ENCODE assay signal across 1 cellular context in the genomic region with DNA sequence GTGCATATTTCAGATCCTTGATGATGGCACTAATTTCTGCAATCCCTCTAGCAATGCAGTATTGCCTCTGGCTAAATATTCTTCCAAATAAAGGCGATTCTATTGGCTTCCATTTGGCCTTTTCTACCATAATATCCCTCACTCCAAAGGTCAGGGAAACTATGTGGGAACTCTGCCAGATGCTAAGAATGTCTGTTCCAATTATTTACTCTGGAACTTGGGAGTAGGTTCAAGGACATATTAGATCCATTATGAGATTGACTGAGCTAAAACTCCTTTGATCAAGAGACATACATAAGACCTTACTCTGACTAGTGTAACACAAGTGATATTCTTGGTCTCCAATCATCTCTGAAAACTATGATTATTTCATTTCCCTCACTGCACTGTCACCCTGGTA.
TF ChIP-seq lines count a peak whose summit lies in the region.

No MANE protein-coding gene starts in this region.

TF ChIP-seq in HepG2, 621 proteins besides CTCF, POLR2A, EP300 and RAD21 (continued from another document and continues in another):
- TF ChIP-seq, protein P1, sequence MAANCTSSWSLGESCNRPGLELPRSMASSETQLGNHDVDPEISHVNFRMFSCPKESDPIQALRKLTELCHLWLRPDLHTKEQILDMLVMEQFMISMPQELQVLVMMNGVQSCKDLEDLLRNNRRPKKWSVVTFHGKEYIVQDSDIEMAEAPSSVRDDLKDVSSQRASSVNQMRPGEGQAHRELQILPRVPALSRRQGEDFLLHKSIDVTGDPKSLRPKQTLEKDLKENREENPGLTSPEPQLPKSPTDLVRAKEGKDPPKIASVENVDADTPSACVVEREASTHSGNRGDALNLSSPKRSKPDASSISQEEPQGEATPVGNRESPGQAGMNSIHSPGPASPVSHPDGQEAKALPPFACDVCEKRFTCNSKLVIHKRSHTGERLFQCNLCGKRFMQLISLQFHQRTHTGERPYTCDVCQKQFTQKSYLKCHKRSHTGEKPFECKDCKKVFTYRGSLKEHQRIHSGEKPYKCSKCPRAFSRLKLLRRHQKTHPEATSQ (CRISPR knock-in tag; IDR thresholded peaks at IDR 0.05; ENCODE audit: borderline replicate concordance): peak; percentile 87; the same call in 1 of the 2 replicates
- no peak for TF ChIP-seq KDM4B (CRISPR knock-in tag; IDR thresholded peaks at IDR 0.05)
- no peak for TF ChIP-seq HNRNPUL1 (IDR thresholded peaks at IDR 0.05; ENCODE audit: low read depth, low read length)
- TF ChIP-seq, protein P2, sequence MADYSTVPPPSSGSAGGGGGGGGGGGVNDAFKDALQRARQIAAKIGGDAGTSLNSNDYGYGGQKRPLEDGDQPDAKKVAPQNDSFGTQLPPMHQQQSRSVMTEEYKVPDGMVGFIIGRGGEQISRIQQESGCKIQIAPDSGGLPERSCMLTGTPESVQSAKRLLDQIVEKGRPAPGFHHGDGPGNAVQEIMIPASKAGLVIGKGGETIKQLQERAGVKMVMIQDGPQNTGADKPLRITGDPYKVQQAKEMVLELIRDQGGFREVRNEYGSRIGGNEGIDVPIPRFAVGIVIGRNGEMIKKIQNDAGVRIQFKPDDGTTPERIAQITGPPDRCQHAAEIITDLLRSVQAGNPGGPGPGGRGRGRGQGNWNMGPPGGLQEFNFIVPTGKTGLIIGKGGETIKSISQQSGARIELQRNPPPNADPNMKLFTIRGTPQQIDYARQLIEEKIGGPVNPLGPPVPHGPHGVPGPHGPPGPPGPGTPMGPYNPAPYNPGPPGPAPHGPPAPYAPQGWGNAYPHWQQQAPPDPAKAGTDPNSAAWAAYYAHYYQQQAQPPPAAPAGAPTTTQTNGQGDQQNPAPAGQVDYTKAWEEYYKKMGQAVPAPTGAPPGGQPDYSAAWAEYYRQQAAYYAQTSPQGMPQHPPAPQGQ (CRISPR knock-in tag; IDR thresholded peaks at IDR 0.05; ENCODE audit: borderline replicate concordance): no peak
- no peak for TF ChIP-seq ZSCAN12 (CRISPR knock-in tag; IDR thresholded peaks at IDR 0.05)
- TF ChIP-seq SRF (IDR thresholded peaks at IDR 0.05; ENCODE audit: low read depth, low read length): peak; percentile 11; the same call in 1 of the 2 replicates
- no peak for TF ChIP-seq BCLAF1 (IDR thresholded peaks at IDR 0.05)
- no peak for TF ChIP-seq ZNF547 (CRISPR knock-in tag; IDR thresholded peaks at IDR 0.05)
- TF ChIP-seq HHEX (CRISPR knock-in tag; IDR thresholded peaks at IDR 0.05): peak; percentile 64; the same call in 1 of the 2 replicates
- TF ChIP-seq, protein P3, sequence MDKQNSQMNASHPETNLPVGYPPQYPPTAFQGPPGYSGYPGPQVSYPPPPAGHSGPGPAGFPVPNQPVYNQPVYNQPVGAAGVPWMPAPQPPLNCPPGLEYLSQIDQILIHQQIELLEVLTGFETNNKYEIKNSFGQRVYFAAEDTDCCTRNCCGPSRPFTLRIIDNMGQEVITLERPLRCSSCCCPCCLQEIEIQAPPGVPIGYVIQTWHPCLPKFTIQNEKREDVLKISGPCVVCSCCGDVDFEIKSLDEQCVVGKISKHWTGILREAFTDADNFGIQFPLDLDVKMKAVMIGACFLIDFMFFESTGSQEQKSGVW (CRISPR knock-in tag; IDR thresholded peaks at IDR 0.05; ENCODE audit: borderline replicate concordance): no peak
- peak; percentile 49 for TF ChIP-seq SAP130 (CRISPR knock-in tag; IDR thresholded peaks at IDR 0.05; ENCODE audit: low read depth)
- TF ChIP-seq SNAPC5 (CRISPR knock-in tag; IDR thresholded peaks at IDR 0.05; ENCODE audit: borderline replicate concordance): no peak
- TF ChIP-seq, protein P4, sequence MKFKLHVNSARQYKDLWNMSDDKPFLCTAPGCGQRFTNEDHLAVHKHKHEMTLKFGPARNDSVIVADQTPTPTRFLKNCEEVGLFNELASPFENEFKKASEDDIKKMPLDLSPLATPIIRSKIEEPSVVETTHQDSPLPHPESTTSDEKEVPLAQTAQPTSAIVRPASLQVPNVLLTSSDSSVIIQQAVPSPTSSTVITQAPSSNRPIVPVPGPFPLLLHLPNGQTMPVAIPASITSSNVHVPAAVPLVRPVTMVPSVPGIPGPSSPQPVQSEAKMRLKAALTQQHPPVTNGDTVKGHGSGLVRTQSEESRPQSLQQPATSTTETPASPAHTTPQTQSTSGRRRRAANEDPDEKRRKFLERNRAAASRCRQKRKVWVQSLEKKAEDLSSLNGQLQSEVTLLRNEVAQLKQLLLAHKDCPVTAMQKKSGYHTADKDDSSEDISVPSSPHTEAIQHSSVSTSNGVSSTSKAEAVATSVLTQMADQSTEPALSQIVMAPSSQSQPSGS (CRISPR knock-in tag; IDR thresholded peaks at IDR 0.05): no peak
- TF ChIP-seq SMAD3 (CRISPR knock-in tag; IDR thresholded peaks at IDR 0.05): 0 out of 2 replicates have a peak, but pooled peaks have one; percentile 29
- peak; percentile 80 for TF ChIP-seq PITX1 (CRISPR knock-in tag; IDR thresholded peaks at IDR 0.05)
- TF ChIP-seq ZMYM4 (CRISPR knock-in tag; IDR thresholded peaks at IDR 0.05): peak; percentile 97
- peak; percentile 33; the same call in 1 of the 2 replicates for TF ChIP-seq ZNF264 (CRISPR knock-in tag; IDR thresholded peaks at IDR 0.05)
- TF ChIP-seq PRPF4 (IDR thresholded peaks at IDR 0.05; ENCODE audit: low read depth, low read length, poor library complexity, severe bottlenecking): no peak
- no peak for TF ChIP-seq FOXP1 (IDR thresholded peaks at IDR 0.05)
- TF ChIP-seq FOXP1 (CRISPR knock-in tag; IDR thresholded peaks at IDR 0.05): peak; percentile 28; the same call in 1 of the 2 replicates
- TF ChIP-seq GATAD2A (CRISPR knock-in tag; IDR thresholded peaks at IDR 0.05): peak; percentile 88
- peak; percentile 53; the same call in 1 of the 2 replicates for TF ChIP-seq ERF (CRISPR knock-in tag; IDR thresholded peaks at IDR 0.05)
- TF ChIP-seq ZNF850 (CRISPR knock-in tag; conservative IDR thresholded peaks at IDR 0.05): no peak
- TF ChIP-seq MAX (IDR thresholded peaks at IDR 0.05): no peak
- TF ChIP-seq, protein P5, sequence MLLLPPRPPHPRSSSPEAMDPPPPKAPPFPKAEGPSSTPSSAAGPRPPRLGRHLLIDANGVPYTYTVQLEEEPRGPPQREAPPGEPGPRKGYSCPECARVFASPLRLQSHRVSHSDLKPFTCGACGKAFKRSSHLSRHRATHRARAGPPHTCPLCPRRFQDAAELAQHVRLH (CRISPR knock-in tag; IDR thresholded peaks at IDR 0.05; ENCODE audit: borderline replicate concordance, low read depth): no peak
- peak; percentile 69 for TF ChIP-seq LCORL (IDR thresholded peaks at IDR 0.05)
- 0 out of 2 replicates have a peak, but pooled peaks have one; percentile 44 for TF ChIP-seq LCORL (CRISPR knock-in tag; IDR thresholded peaks at IDR 0.05)
- TF ChIP-seq TFDP1 (CRISPR knock-in tag; IDR thresholded peaks at IDR 0.05; ENCODE audit: borderline replicate concordance): no peak
- TF ChIP-seq FOXK1 (CRISPR knock-in tag; IDR thresholded peaks at IDR 0.05; ENCODE audit: borderline replicate concordance, low read depth): 0 out of 2 replicates have a peak, but pooled peaks have one; percentile 18
- no peak for TF ChIP-seq ZNF496 (CRISPR knock-in tag; IDR thresholded peaks at IDR 0.05; ENCODE audit: insufficient replicate concordance)
- TF ChIP-seq KDM5A (IDR thresholded peaks at IDR 0.05; ENCODE audit: borderline replicate concordance, low read length): no peak
- TF ChIP-seq KLF15 (CRISPR knock-in tag; IDR thresholded peaks at IDR 0.05; ENCODE audit: borderline replicate concordance): no peak
- no peak for TF ChIP-seq FOXA1 (IDR thresholded peaks at IDR 0.05)
- TF ChIP-seq FOXA1 (CRISPR knock-in tag; IDR thresholded peaks at IDR 0.05): peak; percentile 69
- TF ChIP-seq AHDC1 (CRISPR knock-in tag; IDR thresholded peaks at IDR 0.05; ENCODE audit: borderline replicate concordance): peak; percentile 97
- TF ChIP-seq POLR2G (IDR thresholded peaks at IDR 0.05; ENCODE audit: low read depth, low read length): no peak
- peak; percentile 82; the same call in 1 of the 2 replicates for TF ChIP-seq NCOR1 (IDR thresholded peaks at IDR 0.05; ENCODE audit: borderline replicate concordance, low read length)
- no peak for TF ChIP-seq MAF1 (CRISPR knock-in tag; IDR thresholded peaks at IDR 0.05; ENCODE audit: borderline replicate concordance)
- TF ChIP-seq KLF13 (CRISPR knock-in tag; IDR thresholded peaks at IDR 0.05): no peak
- TF ChIP-seq, protein P6, sequence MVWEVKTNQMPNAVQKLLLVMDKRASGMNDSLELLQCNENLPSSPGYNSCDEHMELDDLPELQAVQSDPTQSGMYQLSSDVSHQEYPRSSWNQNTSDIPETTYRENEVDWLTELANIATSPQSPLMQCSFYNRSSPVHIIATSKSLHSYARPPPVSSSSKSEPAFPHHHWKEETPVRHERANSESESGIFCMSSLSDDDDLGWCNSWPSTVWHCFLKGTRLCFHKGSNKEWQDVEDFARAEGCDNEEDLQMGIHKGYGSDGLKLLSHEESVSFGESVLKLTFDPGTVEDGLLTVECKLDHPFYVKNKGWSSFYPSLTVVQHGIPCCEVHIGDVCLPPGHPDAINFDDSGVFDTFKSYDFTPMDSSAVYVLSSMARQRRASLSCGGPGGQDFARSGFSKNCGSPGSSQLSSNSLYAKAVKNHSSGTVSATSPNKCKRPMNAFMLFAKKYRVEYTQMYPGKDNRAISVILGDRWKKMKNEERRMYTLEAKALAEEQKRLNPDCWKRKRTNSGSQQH (CRISPR knock-in tag; IDR thresholded peaks at IDR 0.05; ENCODE audit: low read depth): no peak
